In the genomic region with DNA sequence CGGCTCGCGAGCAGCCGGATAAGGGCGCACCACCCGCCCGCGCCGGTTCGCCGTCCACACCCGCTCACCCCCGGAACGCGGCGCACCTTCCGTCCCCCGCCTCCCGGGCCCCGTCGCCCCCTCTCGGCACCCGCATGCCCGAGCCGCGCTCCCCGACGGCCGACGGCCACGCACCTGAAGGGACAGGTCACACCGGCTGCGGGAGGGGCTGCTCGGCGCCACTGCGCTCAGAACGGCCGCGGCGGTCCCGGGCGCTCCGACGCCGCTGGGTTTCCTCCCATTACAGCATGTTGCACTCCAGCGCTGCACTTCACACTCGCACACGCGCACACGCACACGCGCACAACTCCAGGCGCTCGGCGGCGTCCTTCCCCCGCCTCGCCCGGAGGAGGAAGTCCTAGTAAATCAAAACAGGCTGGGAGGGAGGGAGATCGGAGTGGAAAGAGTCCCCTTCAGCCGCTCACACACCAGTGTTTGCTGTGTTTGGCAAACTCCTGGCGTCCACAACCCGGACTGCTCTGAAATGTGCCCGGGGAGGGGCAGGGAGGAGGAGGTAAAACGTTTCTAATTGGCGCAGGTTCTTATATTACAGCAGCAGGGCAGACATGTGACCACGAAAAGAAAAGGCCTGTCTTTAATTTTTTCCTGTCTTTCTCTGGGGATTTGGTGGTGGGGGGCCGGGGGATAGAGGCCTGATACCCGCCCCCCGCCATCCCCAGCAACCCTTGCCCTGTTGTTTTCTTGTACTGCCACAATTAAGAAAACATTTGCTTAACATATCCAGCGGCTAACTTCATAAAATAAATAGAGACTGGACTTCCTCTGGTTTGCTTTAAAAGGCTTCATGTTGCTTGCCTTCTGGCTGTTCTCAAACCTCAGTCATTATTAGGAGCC, we compare ENCODE assay signal across 8 cellular contexts.
DNase-seq lines count a peak whose midpoint lies in the region; ATAC-seq, FAIRE-seq and TF ChIP-seq lines count a peak whose summit lies in the region.

No MANE protein-coding gene starts in this region.

- no peaks in the 10 kb centered on the region for H3K36me3 Mint-ChIP-seq in activated naive CD4-positive, alpha-beta T cell treated with anti-CD3 and anti-CD28 coated beads, Interleukin-2, amount 50 U/mL, for 72 hours

- no peak for FAIRE-seq in GM19239 (lab: Jason Lieb, UNC)

- DNase-seq in Ammon's horn (ENCODE audit: low spot score) = peak; percentile 74
- peak; percentile 28 for DNase-seq in GM19239 (ENCODE audit: insufficient read length, low spot score)
- DNase-seq in HuH-7.5 (ENCODE audit: low spot score) = peak; percentile 73
- DNase-seq in SJSA1 (ENCODE audit: low read depth in 1 of 2, low spot score in 2 of 2) = peak; percentile 56 to 58
- peak; percentile 51 to 58 for DNase-seq in activated naive CD4-positive, alpha-beta T cell treated with anti-CD3 and anti-CD28 coated beads, Interleukin-2, amount 50 U/mL, for 72 hours (ENCODE audit: low spot score in 2 of 2)
- DNase-seq in globus pallidus (ENCODE audit: low spot score) = peak; percentile 37
- peak; percentile 82 to 91 for DNase-seq in tibial artery

- intact Hi-C loops in tibial artery (cut with DNase I; ENCODE audit: low total_unique reads) = no loop called here

- TF ChIP-seq CTCF in neutrophil (IDR thresholded peaks at IDR 0.05) (no peak), tibial artery (IDR thresholded peaks at IDR 0.05) (no peak)

- no peaks in the 10 kb centered on the region for H3K9me3 Mint-ChIP-seq in activated naive CD4-positive, alpha-beta T cell treated with anti-CD3 and anti-CD28 coated beads, Interleukin-2, amount 50 U/mL, for 72 hours

- peak overlapping the region; percentile 55 to 72 for H3K27ac Mint-ChIP-seq in activated naive CD4-positive, alpha-beta T cell treated with anti-CD3 and anti-CD28 coated beads, Interleukin-2, amount 50 U/mL, for 72 hours

- peak; percentile 51 to 63 for ATAC-seq in activated naive CD4-positive, alpha-beta T cell treated with anti-CD3 and anti-CD28 coated beads, Interleukin-2, amount 50 U/mL, for 72 hours

- H3K27me3 ChIP-seq in SJSA1 (replicated peaks) (no peaks in the 10 kb centered on the region), neutrophil (peaks cover 41% of the 10 kb centered on the region), tibial artery (no peaks in the 10 kb centered on the region)

- H3K9me3 ChIP-seq in SJSA1 (replicated peaks) (no peaks in the 10 kb centered on the region), neutrophil (no peaks in the 10 kb centered on the region), tibial artery (no peaks in the 10 kb centered on the region)

- H3K36me3 ChIP-seq in SJSA1 (peaks cover 11% of the 10 kb centered on the region; the same call in 1 of the 2 replicates), neutrophil (no peaks in the 10 kb centered on the region), tibial artery (no peaks in the 10 kb centered on the region)

- H3K4me3 ChIP-seq in SJSA1 = peak overlapping the region; percentile 85
- H3K4me3 ChIP-seq in neutrophil (ENCODE audit: low read depth in 1 of 2, low read length in 1 of 2) = peak overlapping the region; percentile 73 to 84
- peak overlapping the region; percentile 94 to 97 for H3K4me3 ChIP-seq in tibial artery

- no peak overlapping the region for H3K27ac ChIP-seq in SJSA1
- no peak overlapping the region for H3K27ac ChIP-seq in neutrophil
- peak overlapping the region; percentile 94 to 96 for H3K27ac ChIP-seq in tibial artery

- H3K4me1 ChIP-seq in SJSA1 (replicated peaks) (peaks cover 27% of the 10 kb centered on the region), neutrophil (ENCODE audit: control insufficient read depth in 1 of 2, insufficient read depth in 1 of 2, low read depth in 1 of 2, low read length in 1 of 2) (peaks cover 29 to 31% of the 10 kb centered on the region in 2 experiments), tibial artery (peaks cover 0 to 29% (median 12%) of the 10 kb centered on the region in 4 donors)

Comparison
In these comparisons a context has a peak if more than half of its experiments do, and no peak if none do; other contexts are left out.
1. DNase-seq: peak in every context shown above with its lines; median percentile 86 in tibial artery; 74 in Ammon's horn; 73 in HuH-7.5; 57 in SJSA1; 54 in activated naive CD4-positive, alpha-beta T cell treated with anti-CD3 and anti-CD28 coated beads, Interleukin-2, amount 50 U/mL, for 72 hours; 37 in globus pallidus; 28 in GM19239.
2. H3K27ac ChIP-seq: peak in tibial artery (2 of 2); none in SJSA1 (single experiment) and neutrophil (single experiment).
3. Peak in every context shown above with its lines, with median percentiles within 50 percentile points of each other: H3K4me3 ChIP-seq.